ENCODE assay signal across 10 cellular contexts in genomic region chr3:156685198-156685597, GRCh38. TPM values are rescaled to one million over a fixed set of nuclear protein-coding genes. Genes with fewer than 3 reads are reported as not detected.
DNase-seq lines count a peak whose midpoint lies in the region; ATAC-seq, FAIRE-seq and TF ChIP-seq lines count a peak whose summit lies in the region.
"Had no signal": no experiment of that assay in that cellular context is flagged by ENCODE, and none has a peak within 500 bp of the region (broad histone marks: within the 10 kb centered on the region; RNA-seq: fewer than 3 reads in every experiment).

No MANE protein-coding gene starts in this region.

- H4K20me1 ChIP-seq in HepG2 (ENCODE audit: insufficient read depth, low read length): peaks cover 21% of the 10 kb centered on the region

- H3K4me3 ChIP-seq in HepG2 (replicated peaks in 1 of 3; ENCODE audit: insufficient read depth in 1 of 3, low read depth in 2 of 3, low read length in 3 of 3): no peak overlapping the region
- H3K4me3 ChIP-seq in effector memory CD4-positive, alpha-beta T cell (ENCODE audit: insufficient read depth, low read depth, low read length, poor library complexity, severe bottlenecking): no peak overlapping the region

- no peak for TF ChIP-seq CTCF in HepG2 (CRISPR knock-in tag; IDR thresholded peaks at IDR 0.05)
- no peak for TF ChIP-seq CTCF in GM13976 (IDR thresholded peaks at IDR 0.05; ENCODE audit: borderline replicate concordance, control extremely low read depth, extremely low read depth, insufficient read depth, missing control alignments)

- 76% methylated on average over 2 of the region's 2 CpGs for WGBS in HepG2 (ENCODE audit: low lambda C conversion rate)

- TF ChIP-seq EP300 in HepG2 (IDR thresholded peaks at IDR 0.05; ENCODE audit: low read depth in 2 of 2, low read length in 2 of 2) (no peak), HepG2 (CRISPR knock-in tag; IDR thresholded peaks at IDR 0.05; ENCODE audit: borderline replicate concordance) (no peak)

- H3K9ac ChIP-seq in HepG2 (ENCODE audit: insufficient read depth, low read depth, low read length): no peak overlapping the region

- H3K36me3 ChIP-seq in HepG2 (replicated peaks in 1 of 2; ENCODE audit: control insufficient read depth in 1 of 2, insufficient read depth in 2 of 2, low read length in 2 of 2): peaks cover 2 to 17% of the 10 kb centered on the region in 2 experiments; a peak in 3 of 5 replicates
- peaks cover 4% of the 10 kb centered on the region for H3K36me3 ChIP-seq in effector memory CD4-positive, alpha-beta T cell (ENCODE audit: control insufficient read depth, insufficient read depth, low read length)

- no peak for FAIRE-seq in HepG2 (lab: Jason Lieb, UNC)

- CTCF ChIA-PET in activated CD4-positive, alpha-beta memory T cell treated with anti-CD3 and anti-CD28 coated beads, Interleukin-2, amount 10 ng/mL, durations not matched to agents 7 days and 5 days (lab: Charles Lee): interaction anchor here (1.1 to 2.1 kb wide), 7 partner anchors 7 to 452 kb away, joined by 3 to 8 read pairs (median 6); partner anchors contain the start of genes SSR3 and TIPARP
- CTCF ChIA-PET in HepG2 (lab: Yijun Ruan, JAX; ENCODE audit: low intra/inter-chr PET ratio, low total read pairs): no interaction called here

- peaks cover 89% of the 10 kb centered on the region for H3K4me1 Mint-ChIP-seq in activated CD4-positive, alpha-beta memory T cell treated with anti-CD3 and anti-CD28 coated beads, Interleukin-2, amount 10 ng/mL, durations not matched to agents 7 days and 5 days

- no peaks in the 10 kb centered on the region for H3K9me3 Mint-ChIP-seq in activated CD4-positive, alpha-beta memory T cell treated with anti-CD3 and anti-CD28 coated beads, Interleukin-2, amount 10 ng/mL, durations not matched to agents 7 days and 5 days

- H3K4me1 ChIP-seq in HepG2 (ENCODE audit: insufficient read depth, low read length): peaks cover 57% of the 10 kb centered on the region
- H3K4me1 ChIP-seq in effector memory CD4-positive, alpha-beta T cell (ENCODE audit: control insufficient read depth, insufficient read depth, low read length, poor library complexity, severe bottlenecking): peaks cover 17% of the 10 kb centered on the region

- POLR2A ChIA-PET in activated CD4-positive, alpha-beta memory T cell treated with anti-CD3 and anti-CD28 coated beads, Interleukin-2, amount 10 ng/mL, durations not matched to agents 7 days and 5 days (lab: Charles Lee): interaction anchor here (0.9 to 6.2 kb wide), 10 partner anchors 8 to 490 kb away, joined by 3 to 68 read pairs (median 6); partner anchors contain the start of genes CCNL1, SSR3 and TIPARP
- POLR2A ChIA-PET in HepG2 (lab: Yijun Ruan, JAX): interaction anchor here (0.9 kb wide), 1 partner anchor 11 kb away, joined by 3 read pairs; the partner anchor contains the start of gene TIPARP

- H3K27me3 Mint-ChIP-seq in activated CD4-positive, alpha-beta memory T cell treated with anti-CD3 and anti-CD28 coated beads, Interleukin-2, amount 10 ng/mL, durations not matched to agents 7 days and 5 days: no peaks in the 10 kb centered on the region

- ATAC-seq in GM21723 (IDR thresholded peaks at IDR 0.05; ENCODE audit: unreplicated experiment) (peak; percentile 29), HepG2 (no peak; the same call in 2 of the 3 replicates)

- H3K9me3 ChIP-seq in HepG2 (ENCODE audit: low read length): no peaks in the 10 kb centered on the region
- no peaks in the 10 kb centered on the region for H3K9me3 ChIP-seq in effector memory CD4-positive, alpha-beta T cell (ENCODE audit: control insufficient read depth, low read length)

- peak overlapping the region; percentile 4 for H3K27ac ChIP-seq in HepG2 (ENCODE audit: extremely low read length, insufficient read depth, low read length)
- no peak overlapping the region for H3K27ac ChIP-seq in effector memory CD4-positive, alpha-beta T cell (ENCODE audit: insufficient read depth, low read length, poor library complexity, severe bottlenecking)

- peak; percentile 36 for DNase-seq in DMS79 (lab: John Stamatoyannopoulos, UW)
- no peak for DNase-seq in activated CD4-positive, alpha-beta memory T cell treated with anti-CD3 and anti-CD28 coated beads, Interleukin-2, amount 10 ng/mL, durations not matched to agents 7 days and 5 days
- no peak for DNase-seq in HepG2 (ENCODE audit: low spot score)
- no peak for DNase-seq in effector memory CD4-positive, alpha-beta T cell
- DNase-seq in GM13976 (ENCODE audit: low spot score): no peak
- DNase-seq in NCI-H446 (lab: John Stamatoyannopoulos, UW): no peak
- no peak for DNase-seq in activated effector memory CD4-positive, alpha-beta T cell treated with anti-CD3 and anti-CD28 coated beads, Interleukin-2, amount 50 U/mL, for 16 hours
- DNase-seq: activated naive CD4-positive, alpha-beta T cell treated with Interleukin-2 at 50 U/mL for 16 hours; kidney glomerular epithelial cell had no signal

- peaks cover 88% of the 10 kb centered on the region for H3K79me2 ChIP-seq in HepG2 (ENCODE audit: insufficient read depth, low read length)

- in situ Hi-C loops in HepG2 (cut with HindIII; ENCODE audit: extremely low pct_ligation_motif_present, low pct_unique_long_range_greater_than_20kb) (no loop called here), GM13976 (cut with MboI; ENCODE audit: low sequenced_read_pairs, unreplicated experiment) (loop anchor here (10.0 kb wide), 1 partner anchor 130 kb away; no protein-coding TSS in a partner anchor)

- no peak for TF ChIP-seq POLR2A in HepG2 (IDR thresholded peaks at IDR 0.05; ENCODE audit: insufficient read depth in 1 of 2, low read depth in 2 of 2, low read length in 2 of 2)

- H3K4me3 Mint-ChIP-seq in activated CD4-positive, alpha-beta memory T cell treated with anti-CD3 and anti-CD28 coated beads, Interleukin-2, amount 10 ng/mL, durations not matched to agents 7 days and 5 days: peak overlapping the region; percentile 12

- H3K27me3 ChIP-seq in HepG2 (ENCODE audit: control insufficient read depth in 1 of 2, insufficient read depth in 2 of 2, low read length in 2 of 2): no peaks in the 10 kb centered on the region
- H3K27me3 ChIP-seq in effector memory CD4-positive, alpha-beta T cell (replicated peaks; ENCODE audit: control insufficient read depth, insufficient read depth, low read length, poor library complexity, severe bottlenecking): no peaks in the 10 kb centered on the region

- H3K4me2 ChIP-seq in HepG2 (ENCODE audit: low read depth, low read length): no peak overlapping the region

- BruUV-seq in HepG2 (replicated peaks; lab: Mats Ljungman, UMichigan): no TSS peak

- H2AFZ ChIP-seq in HepG2 (ENCODE audit: low read length): no peak overlapping the region

- intact Hi-C loops in HepG2 (cut with micrococcal nuclease; ENCODE audit: unreplicated experiment): no loop called here

- peaks cover 77% of the 10 kb centered on the region for H3K36me3 Mint-ChIP-seq in activated CD4-positive, alpha-beta memory T cell treated with anti-CD3 and anti-CD28 coated beads, Interleukin-2, amount 10 ng/mL, durations not matched to agents 7 days and 5 days (ENCODE audit: low read depth)

- no peak for TF ChIP-seq RAD21 in HepG2 (CRISPR knock-in tag; IDR thresholded peaks at IDR 0.05)

- H3K27ac Mint-ChIP-seq in activated CD4-positive, alpha-beta memory T cell treated with anti-CD3 and anti-CD28 coated beads, Interleukin-2, amount 10 ng/mL, durations not matched to agents 7 days and 5 days: peak overlapping the region; percentile 52

TF ChIP-seq in HepG2, 621 proteins besides CTCF, POLR2A, EP300 and RAD21:
- TF ChIP-seq ZFYVE20 (CRISPR knock-in tag; IDR thresholded peaks at IDR 0.05; ENCODE audit: borderline replicate concordance, low read depth): no peak
- TF ChIP-seq CREB1 (IDR thresholded peaks at IDR 0.05): no peak
- TF ChIP-seq CREB1 (CRISPR knock-in tag; IDR thresholded peaks at IDR 0.05): no peak
- TF ChIP-seq, protein P1, sequence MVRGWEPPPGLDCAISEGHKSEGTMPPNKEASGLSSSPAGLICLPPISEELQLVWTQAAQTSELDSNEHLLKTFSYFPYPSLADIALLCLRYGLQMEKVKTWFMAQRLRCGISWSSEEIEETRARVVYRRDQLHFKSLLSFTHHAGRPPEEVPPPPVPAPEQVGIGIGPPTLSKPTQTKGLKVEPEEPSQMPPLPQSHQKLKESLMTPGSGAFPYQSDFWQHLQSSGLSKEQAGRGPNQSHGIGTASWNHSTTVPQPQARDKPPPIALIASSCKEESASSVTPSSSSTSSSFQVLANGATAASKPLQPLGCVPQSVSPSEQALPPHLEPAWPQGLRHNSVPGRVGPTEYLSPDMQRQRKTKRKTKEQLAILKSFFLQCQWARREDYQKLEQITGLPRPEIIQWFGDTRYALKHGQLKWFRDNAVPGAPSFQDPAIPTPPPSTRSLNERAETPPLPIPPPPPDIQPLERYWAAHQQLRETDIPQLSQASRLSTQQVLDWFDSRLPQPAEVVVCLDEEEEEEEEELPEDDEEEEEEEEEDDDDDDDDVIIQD (CRISPR knock-in tag; IDR thresholded peaks at IDR 0.05; ENCODE audit: low read depth): 0 out of 2 replicates have a peak, but pooled peaks have one; percentile 10

RNA-seq across cellular contexts. Expression of gene TIPARP, which starts 10.8 kb away (rescaled TPM):
- total RNA-seq in activated CD4-positive, alpha-beta memory T cell treated with anti-CD3 and anti-CD28 coated beads, Interleukin-2, amount 10 ng/mL, durations not matched to agents 7 days and 5 days: 10 to 100 TPM; 64.7 to 73.8 TPM
- total RNA-seq in HepG2 (2016; rRNA removed; fragmentation: Illumina TruSeq; extraction: Trizol): 19.7 and 25.4 TPM in 2 replicates
- 4.3 and 4.5 TPM in 2 replicates for total RNA-seq in HepG2 (2016; cell fraction: cytosol; rRNA removed; fragmentation: Illumina TruSeq; extraction: Trizol; ENCODE audit: low read depth)
- 19.9 and 26.0 TPM in 2 replicates for total RNA-seq in HepG2 (2016; cell fraction: insoluble cytoplasmic fraction; rRNA removed; fragmentation: Illumina TruSeq; extraction: Trizol)
- total RNA-seq in HepG2 (2016; cell fraction: membrane; rRNA removed; fragmentation: Illumina TruSeq; extraction: Trizol): 10.5 and 12.3 TPM in 2 replicates
- 22.2 and 24.2 TPM in 2 replicates for total RNA-seq in HepG2 (2016; cell fraction: nucleus; rRNA removed; fragmentation: Illumina TruSeq; extraction: Trizol)
- 6.6 and 7.3 TPM in 2 replicates for polyA plus RNA-seq in HepG2 (2011; rRNA removed)
- polyA plus RNA-seq in HepG2 (2011; cell fraction: cytosol; rRNA removed): 2.1 and 4.5 TPM in 2 replicates
- 3.6 and 4.6 TPM in 2 replicates for polyA plus RNA-seq in HepG2 (2011; cell fraction: nucleus; rRNA removed)
- polyA plus RNA-seq in HepG2 (2012): 10.5 and 10.6 TPM in 2 replicates
- polyA plus RNA-seq in HepG2 (2016; cell fraction: cytosol; fragmentation: Illumina TruSeq; extraction: Trizol; ENCODE audit: low read depth): 0.74 and 0.79 TPM in 2 replicates
- polyA plus RNA-seq in HepG2 (2016; cell fraction: insoluble cytoplasmic fraction; fragmentation: Illumina TruSeq; extraction: Trizol; ENCODE audit: low read depth): 14.7 and 18.3 TPM in 2 replicates
- polyA plus RNA-seq in HepG2 (2016; cell fraction: membrane; fragmentation: Illumina TruSeq; extraction: Trizol; ENCODE audit: low read depth): 2.9 and 3.6 TPM in 2 replicates
- 11.9 and 13.5 TPM in 2 replicates for polyA plus RNA-seq in HepG2 (2016; cell fraction: nucleus; fragmentation: Illumina TruSeq; extraction: Trizol; ENCODE audit: insufficient read depth, low read depth)
- polyA minus RNA-seq in HepG2 (2011; rRNA and poly(A)+ RNA removed; ENCODE audit: low replicate concordance): 4.9 and 12.3 TPM in 2 replicates
- 6.4 and 8.5 TPM in 2 replicates for polyA minus RNA-seq in HepG2 (2011; cell fraction: cytosol; rRNA and poly(A)+ RNA removed)
- polyA minus RNA-seq in HepG2 (2011; cell fraction: nucleus; rRNA and poly(A)+ RNA removed): 33.6 and 42.5 TPM in 2 replicates
